Comparison of ENCODE assay signal across 1 cellular context in the genomic region with DNA sequence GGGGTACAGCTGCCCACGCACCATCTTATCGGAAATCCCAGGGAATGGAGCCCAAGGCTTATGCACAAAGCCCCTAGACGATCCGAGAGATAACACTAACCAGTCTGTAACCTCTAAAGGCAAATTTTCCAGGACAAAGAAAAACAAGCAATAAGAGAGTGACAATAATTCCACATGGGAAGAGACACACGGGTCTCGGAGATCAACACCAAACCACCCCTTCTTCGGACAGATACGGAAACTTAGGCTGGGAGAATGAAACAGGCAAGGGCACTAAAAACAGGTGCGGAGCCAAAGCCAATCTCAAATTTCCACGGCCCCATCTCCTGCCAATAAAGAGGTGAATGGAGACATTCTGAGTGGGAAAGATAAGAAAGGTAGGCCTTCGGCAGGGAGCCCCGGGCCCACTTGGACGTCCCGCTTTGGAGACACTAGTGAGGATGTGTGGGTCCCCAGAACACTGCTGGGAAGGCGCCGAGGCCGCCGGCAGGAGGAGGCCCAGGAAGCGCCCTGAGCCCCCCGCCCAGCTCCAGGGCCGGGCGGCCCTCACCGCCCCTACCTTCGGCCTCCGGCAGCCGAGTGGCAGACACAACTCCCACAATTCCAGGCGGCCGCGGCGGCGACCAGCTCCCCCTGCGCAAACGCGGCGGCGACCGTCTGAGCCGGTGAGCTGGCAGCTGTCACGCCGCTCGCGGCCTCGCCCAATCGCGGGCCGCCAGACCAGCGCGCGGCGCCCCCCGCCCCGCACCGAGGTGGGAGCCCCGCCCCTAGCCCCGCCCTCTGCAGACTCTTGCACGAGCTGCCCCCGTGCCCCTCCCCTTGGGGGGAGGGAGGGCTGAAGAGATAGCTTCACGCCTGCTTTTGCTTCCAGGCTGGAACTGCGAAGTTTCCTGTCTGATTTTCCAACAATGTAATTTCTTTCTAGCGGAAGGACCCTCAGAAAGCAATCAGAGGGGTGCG.
TF ChIP-seq lines count a peak whose summit lies in the region.

TSS of gene SIL1 (minus strand) at position 659 of the 960 bp plus-strand sequence. CDS start 70,525 bp downstream, outside the sequence.

TF ChIP-seq in HepG2, 621 proteins besides CTCF, POLR2A, EP300 and RAD21 (continued from another document and continues in another):
- TF ChIP-seq, protein P1, sequence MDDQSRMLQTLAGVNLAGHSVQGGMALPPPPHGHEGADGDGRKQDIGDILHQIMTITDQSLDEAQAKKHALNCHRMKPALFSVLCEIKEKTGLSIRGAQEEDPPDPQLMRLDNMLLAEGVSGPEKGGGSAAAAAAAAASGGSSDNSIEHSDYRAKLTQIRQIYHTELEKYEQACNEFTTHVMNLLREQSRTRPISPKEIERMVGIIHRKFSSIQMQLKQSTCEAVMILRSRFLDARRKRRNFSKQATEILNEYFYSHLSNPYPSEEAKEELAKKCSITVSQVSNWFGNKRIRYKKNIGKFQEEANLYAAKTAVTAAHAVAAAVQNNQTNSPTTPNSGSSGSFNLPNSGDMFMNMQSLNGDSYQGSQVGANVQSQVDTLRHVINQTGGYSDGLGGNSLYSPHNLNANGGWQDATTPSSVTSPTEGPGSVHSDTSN (CRISPR knock-in tag; IDR thresholded peaks at IDR 0.05; ENCODE audit: borderline replicate concordance): no peak
- TF ChIP-seq PAWR (CRISPR knock-in tag; IDR thresholded peaks at IDR 0.05; ENCODE audit: borderline replicate concordance): no peak
- no peak for TF ChIP-seq SMAD9 (CRISPR knock-in tag; IDR thresholded peaks at IDR 0.05)
- TF ChIP-seq ZFP90 (CRISPR knock-in tag; IDR thresholded peaks at IDR 0.05; ENCODE audit: borderline replicate concordance): peak; percentile 59; the same call in 1 of the 2 replicates
- TF ChIP-seq TERF1 (CRISPR knock-in tag; IDR thresholded peaks at IDR 0.05): no peak
- TF ChIP-seq, protein P2, sequence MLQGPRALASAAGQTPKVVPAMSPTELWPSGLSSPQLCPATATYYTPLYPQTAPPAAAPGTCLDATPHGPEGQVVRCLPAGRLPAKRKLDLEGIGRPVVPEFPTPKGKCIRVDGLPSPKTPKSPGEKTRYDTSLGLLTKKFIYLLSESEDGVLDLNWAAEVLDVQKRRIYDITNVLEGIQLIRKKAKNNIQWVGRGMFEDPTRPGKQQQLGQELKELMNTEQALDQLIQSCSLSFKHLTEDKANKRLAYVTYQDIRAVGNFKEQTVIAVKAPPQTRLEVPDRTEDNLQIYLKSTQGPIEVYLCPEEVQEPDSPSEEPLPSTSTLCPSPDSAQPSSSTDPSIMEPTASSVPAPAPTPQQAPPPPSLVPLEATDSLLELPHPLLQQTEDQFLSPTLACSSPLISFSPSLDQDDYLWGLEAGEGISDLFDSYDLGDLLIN (CRISPR knock-in tag; IDR thresholded peaks at IDR 0.05; ENCODE audit: borderline replicate concordance): no peak
- no peak for TF ChIP-seq REL (CRISPR knock-in tag; conservative IDR thresholded peaks at IDR 0.05)
- TF ChIP-seq ZNF552 (CRISPR knock-in tag; IDR thresholded peaks at IDR 0.05; ENCODE audit: borderline replicate concordance): no peak
- TF ChIP-seq MLLT10 (CRISPR knock-in tag; IDR thresholded peaks at IDR 0.05): no peak
- no peak for TF ChIP-seq MBD4 (IDR thresholded peaks at IDR 0.05; ENCODE audit: borderline replicate concordance, low read length)
- TF ChIP-seq CENPX (CRISPR knock-in tag; IDR thresholded peaks at IDR 0.05): no peak
- no peak for TF ChIP-seq ZNF280B (CRISPR knock-in tag; IDR thresholded peaks at IDR 0.05; ENCODE audit: borderline replicate concordance)
- no peak for TF ChIP-seq SIX1 (CRISPR knock-in tag; IDR thresholded peaks at IDR 0.05; ENCODE audit: borderline replicate concordance)
- TF ChIP-seq KLF13 (CRISPR knock-in tag; IDR thresholded peaks at IDR 0.05): no peak
- no peak for TF ChIP-seq SETDB1 (CRISPR knock-in tag; IDR thresholded peaks at IDR 0.05; ENCODE audit: borderline replicate concordance)
- no peak for TF ChIP-seq MAFG (CRISPR knock-in tag; IDR thresholded peaks at IDR 0.05)
- TF ChIP-seq GTF2F1 (IDR thresholded peaks at IDR 0.05; ENCODE audit: low read length): no peak
- no peak for TF ChIP-seq ESRRA (CRISPR knock-in tag; IDR thresholded peaks at IDR 0.05; ENCODE audit: low read depth)
- no peak for TF ChIP-seq RFX1 (IDR thresholded peaks at IDR 0.05)
- TF ChIP-seq TFE3 (CRISPR knock-in tag; IDR thresholded peaks at IDR 0.05): peak; percentile 62
- no peak for TF ChIP-seq ZNF616 (CRISPR knock-in tag; IDR thresholded peaks at IDR 0.05; ENCODE audit: low read depth)
- TF ChIP-seq, protein P3, sequence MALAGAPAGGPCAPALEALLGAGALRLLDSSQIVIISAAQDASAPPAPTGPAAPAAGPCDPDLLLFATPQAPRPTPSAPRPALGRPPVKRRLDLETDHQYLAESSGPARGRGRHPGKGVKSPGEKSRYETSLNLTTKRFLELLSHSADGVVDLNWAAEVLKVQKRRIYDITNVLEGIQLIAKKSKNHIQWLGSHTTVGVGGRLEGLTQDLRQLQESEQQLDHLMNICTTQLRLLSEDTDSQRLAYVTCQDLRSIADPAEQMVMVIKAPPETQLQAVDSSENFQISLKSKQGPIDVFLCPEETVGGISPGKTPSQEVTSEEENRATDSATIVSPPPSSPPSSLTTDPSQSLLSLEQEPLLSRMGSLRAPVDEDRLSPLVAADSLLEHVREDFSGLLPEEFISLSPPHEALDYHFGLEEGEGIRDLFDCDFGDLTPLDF (CRISPR knock-in tag; IDR thresholded peaks at IDR 0.05): no peak
- TF ChIP-seq HMG20A (CRISPR knock-in tag; IDR thresholded peaks at IDR 0.05; ENCODE audit: borderline replicate concordance): no peak
- TF ChIP-seq NAIF1 (CRISPR knock-in tag; IDR thresholded peaks at IDR 0.05; ENCODE audit: borderline replicate concordance): no peak
- TF ChIP-seq PAX8 (CRISPR knock-in tag; IDR thresholded peaks at IDR 0.05; ENCODE audit: borderline replicate concordance): no peak
- TF ChIP-seq RELA (CRISPR knock-in tag; IDR thresholded peaks at IDR 0.05): no peak
- TF ChIP-seq ZNF251 (CRISPR knock-in tag; IDR thresholded peaks at IDR 0.05): no peak
- TF ChIP-seq NFATC3 (CRISPR knock-in tag; IDR thresholded peaks at IDR 0.05): no peak
- peak; percentile 44; the same call in 1 of the 2 replicates for TF ChIP-seq PITX1 (CRISPR knock-in tag; IDR thresholded peaks at IDR 0.05)
- no peak for TF ChIP-seq ONECUT2 (CRISPR knock-in tag; IDR thresholded peaks at IDR 0.05)
- no peak for TF ChIP-seq ZNF432 (CRISPR knock-in tag; IDR thresholded peaks at IDR 0.05; ENCODE audit: borderline replicate concordance)
- no peak for TF ChIP-seq DBP (CRISPR knock-in tag; IDR thresholded peaks at IDR 0.05; ENCODE audit: not compliant biosample characterization)
- TF ChIP-seq, protein P4, sequence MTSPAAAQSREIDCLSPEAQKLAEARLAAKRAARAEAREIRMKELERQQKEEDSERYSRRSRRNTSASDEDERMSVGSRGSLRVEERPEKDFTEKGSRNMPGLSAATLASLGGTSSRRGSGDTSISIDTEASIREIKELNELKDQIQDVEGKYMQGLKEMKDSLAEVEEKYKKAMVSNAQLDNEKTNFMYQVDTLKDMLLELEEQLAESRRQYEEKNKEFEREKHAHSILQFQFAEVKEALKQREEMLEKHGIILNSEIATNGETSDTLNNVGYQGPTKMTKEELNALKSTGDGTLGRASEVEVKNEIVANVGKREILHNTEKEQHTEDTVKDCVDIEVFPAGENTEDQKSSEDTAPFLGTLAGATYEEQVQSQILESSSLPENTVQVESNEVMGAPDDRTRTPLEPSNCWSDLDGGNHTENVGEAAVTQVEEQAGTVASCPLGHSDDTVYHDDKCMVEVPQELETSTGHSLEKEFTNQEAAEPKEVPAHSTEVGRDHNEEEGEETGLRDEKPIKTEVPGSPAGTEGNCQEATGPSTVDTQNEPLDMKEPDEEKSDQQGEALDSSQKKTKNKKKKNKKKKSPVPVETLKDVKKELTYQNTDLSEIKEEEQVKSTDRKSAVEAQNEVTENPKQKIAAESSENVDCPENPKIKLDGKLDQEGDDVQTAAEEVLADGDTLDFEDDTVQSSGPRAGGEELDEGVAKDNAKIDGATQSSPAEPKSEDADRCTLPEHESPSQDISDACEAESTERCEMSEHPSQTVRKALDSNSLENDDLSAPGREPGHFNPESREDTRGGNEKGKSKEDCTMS (CRISPR knock-in tag; conservative IDR thresholded peaks at IDR 0.05): no peak
- no peak for TF ChIP-seq ZNF816 (CRISPR knock-in tag; IDR thresholded peaks at IDR 0.05; ENCODE audit: borderline replicate concordance)
- 0 out of 2 replicates have a peak, but pooled peaks have one; percentile 71 for TF ChIP-seq CBFB (CRISPR knock-in tag; IDR thresholded peaks at IDR 0.05)
- no peak; the same call in 1 of the 2 replicates for TF ChIP-seq CHD2 (IDR thresholded peaks at IDR 0.05; ENCODE audit: low read depth, low read length)
- peak; percentile 71 for TF ChIP-seq MXD3 (CRISPR knock-in tag; IDR thresholded peaks at IDR 0.05)
- TF ChIP-seq NCOR1 (IDR thresholded peaks at IDR 0.05; ENCODE audit: borderline replicate concordance, low read length): no peak; the same call in 1 of the 2 replicates
- no peak for TF ChIP-seq KDM5A (IDR thresholded peaks at IDR 0.05; ENCODE audit: borderline replicate concordance, low read length)
- TF ChIP-seq NFIC (IDR thresholded peaks at IDR 0.05; ENCODE audit: low read length): peak; percentile 35; the same call in 1 of the 2 replicates
